Comparison of ENCODE assay signal across 8 cellular contexts in genomic region chr22:29766632-29767288, GRCh38. TPM values are rescaled to one million over a fixed set of nuclear protein-coding genes. Genes with fewer than 3 reads are reported as not detected.
DNase-seq lines count a peak whose midpoint lies in the region; ATAC-seq and TF ChIP-seq lines count a peak whose summit lies in the region.

A gene with protein sequence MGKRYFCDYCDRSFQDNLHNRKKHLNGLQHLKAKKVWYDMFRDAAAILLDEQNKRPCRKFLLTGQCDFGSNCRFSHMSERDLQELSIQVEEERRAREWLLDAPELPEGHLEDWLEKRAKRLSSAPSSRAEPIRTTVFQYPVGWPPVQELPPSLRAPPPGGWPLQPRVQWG (minus strand): TSS chr22:29767007. CDS start chr22:29748544, 18,463 bp downstream.

- peak; percentile 89 for ATAC-seq in GM19395 (IDR thresholded peaks at IDR 0.05; ENCODE audit: unreplicated experiment)
- ATAC-seq in HG03565 (IDR thresholded peaks at IDR 0.05; ENCODE audit: unreplicated experiment): peak; percentile 75
- ATAC-seq in left lung: peak; percentile 97

- DNase-seq in C1 segment of cervical spinal cord (lab: John Stamatoyannopoulos, UW) (peak; percentile 45 to 96 (median 88)), NCI-H82 (lab: John Stamatoyannopoulos, UW) (peak; percentile 98), dermis blood vessel endothelial cell (peak; percentile 98), left lung (peak; percentile 97)
- peak; percentile 91 to 94 for DNase-seq in activated CD4-positive, alpha-beta T cell treated with anti-CD3 and anti-CD28 coated beads, Interleukin-2, amount 50 U/mL, for 48 hours
- DNase-seq in stimulated activated CD4-positive, alpha-beta T cell treated with anti-CD3 and anti-CD28 coated beads, Interleukin-2, amount 100 ng/mL, for 48 hours: peak; percentile 84

- no peak for TF ChIP-seq CTCF in left lung (IDR thresholded peaks at IDR 0.05)

- H3K4me1 ChIP-seq in left lung: peaks cover 19 to 38% of the 10 kb centered on the region in 2 donors

- H3K4me3 ChIP-seq in left lung: peak within 1 kb of the TSS; percentile 75 to 89

- H3K27me3 ChIP-seq in left lung: no peaks in the 10 kb centered on the region

- no peaks in the 10 kb centered on the region for H3K9me3 ChIP-seq in left lung

- intact Hi-C loops in left lung (cut with DNase I): no loop called here

- H3K27ac ChIP-seq in left lung: peak within 1 kb of the TSS; percentile 79 to 91

- peaks cover 0 to 23% of the 10 kb centered on the region in 2 donors for H3K36me3 ChIP-seq in left lung

RNA-seq across cellular contexts. Expression of the gene that starts here (rescaled TPM):
- total RNA-seq in dermis blood vessel endothelial cell: 21.5 and 23.5 TPM in 2 replicates
- total RNA-seq in left lung: 10 to 100 TPM; 20.4 to 22.6 TPM

Comparison
In these comparisons a context has a peak if more than half of its experiments do, and no peak if none do; other contexts are left out.
1. Peak in every context shown above with its lines: DNase-seq, ATAC-seq, H3K4me3 ChIP-seq and H3K27ac ChIP-seq.